ENCODE assay signal across 8 cellular contexts in genomic region chr17:2042355-2042929, GRCh38. TPM values are rescaled to one million over a fixed set of nuclear protein-coding genes. Genes with fewer than 3 reads are reported as not detected.
DNase-seq lines count a peak whose midpoint lies in the region; ATAC-seq and TF ChIP-seq lines count a peak whose summit lies in the region.

No MANE protein-coding gene starts in this region.

- no peaks in the 10 kb centered on the region for H3K9me3 ChIP-seq in cardiac muscle cell (ENCODE audit: low read depth)

- CTCF ChIA-PET in activated B cell treated with CpG ODN at 0.5 μM for 24 hours (lab: Charles Lee), result interaction anchor here (1.4 kb wide), 1 partner anchor 202 kb away, joined by 7 read pairs; no protein-coding TSS in a partner anchor

- TF ChIP-seq CTCF in HFF-Myc (IDR thresholded peaks at IDR 0.05; ENCODE audit: low read depth, low read length, missing control alignments) (no peak), activated B cell treated with CpG ODN at 0.5 μM for 24 hours (IDR thresholded peaks at IDR 0.05) (no peak), cardiac muscle cell (IDR thresholded peaks at IDR 0.05; ENCODE audit: low read depth, low read length) (peak; percentile 59)

- H3K9ac ChIP-seq in rectal smooth muscle tissue (ENCODE audit: low read length), result peak overlapping the region; percentile 36

- H3K79me2 ChIP-seq in ACC112 (ENCODE audit: control insufficient read depth, insufficient read depth, low read length, unreplicated experiment), result peaks cover 15% of the 10 kb centered on the region

- POLR2A ChIA-PET in activated B cell treated with CpG ODN at 0.5 μM for 24 hours (lab: Charles Lee), result no interaction called here

- H3K4me1 ChIP-seq in ACC112 (ENCODE audit: control insufficient read depth, insufficient read depth, low read length, unreplicated experiment) (peaks cover 21% of the 10 kb centered on the region), cardiac muscle cell (ENCODE audit: low read depth) (peaks cover 4% of the 10 kb centered on the region), rectal smooth muscle tissue (ENCODE audit: control insufficient read depth, insufficient read depth, low read length) (peaks cover 9% of the 10 kb centered on the region)

- peak overlapping the region; percentile 26 for H2AFZ ChIP-seq in ACC112 (ENCODE audit: low read length, unreplicated experiment)

- DNase-seq in HFF-Myc (ENCODE audit: extremely low read depth, low read depth), result no peak
- no peak for DNase-seq in activated B cell treated with CpG ODN at 0.5 μM for 24 hours
- peak; percentile 45 to 68 for DNase-seq in cardiac muscle cell (ENCODE audit: low read depth in 1 of 2, low spot score in 1 of 2)
- DNase-seq in T-helper 9 cell, result no peak
- no peak for DNase-seq in effector CD8-positive, alpha-beta T cell (lab: John Stamatoyannopoulos, UW)
- no peak for DNase-seq in GM19238 (ENCODE audit: insufficient read length, low spot score)

- peak overlapping the region; percentile 87 for H3K27ac Mint-ChIP-seq in activated B cell treated with CpG ODN at 0.5 μM for 24 hours

- H3K27me3 ChIP-seq in ACC112 (ENCODE audit: insufficient read depth, low read length) (no peaks in the 10 kb centered on the region), cardiac muscle cell (no peaks in the 10 kb centered on the region), rectal smooth muscle tissue (ENCODE audit: control insufficient read depth, insufficient read depth, low read length) (no peaks in the 10 kb centered on the region)

- peaks cover 24% of the 10 kb centered on the region for H3K4me1 Mint-ChIP-seq in activated B cell treated with CpG ODN at 0.5 μM for 24 hours

- H3K4me3 Mint-ChIP-seq in activated B cell treated with CpG ODN at 0.5 μM for 24 hours, result peak overlapping the region; percentile 90

- H3K36me3 ChIP-seq in ACC112 (ENCODE audit: insufficient read depth, low read length) (peaks cover 3% of the 10 kb centered on the region; the same call in 1 of the 2 replicates), cardiac muscle cell (peaks cover 7% of the 10 kb centered on the region), rectal smooth muscle tissue (ENCODE audit: control insufficient read depth, insufficient read depth, low read length) (peaks cover 21% of the 10 kb centered on the region)

- H3K27me3 Mint-ChIP-seq in activated B cell treated with CpG ODN at 0.5 μM for 24 hours, result no peaks in the 10 kb centered on the region

- intact Hi-C loops in activated B cell treated with CpG ODN at 0.5 μM for 24 hours (cut with micrococcal nuclease), result loop anchor here (1.0 to 5.0 kb wide), 4 partner anchors 135 to 375 kb away; no protein-coding TSS in a partner anchor

- H3K4me3 ChIP-seq in ACC112 (ENCODE audit: low read depth, low read length), result peak overlapping the region; percentile 91
- peak overlapping the region; percentile 71 for H3K4me3 ChIP-seq in HFF-Myc (replicated peaks; ENCODE audit: low read depth, low read length)
- H3K4me3 ChIP-seq in cardiac muscle cell, result peak overlapping the region; percentile 61
- H3K4me3 ChIP-seq in rectal smooth muscle tissue (ENCODE audit: low read length), result peak overlapping the region; percentile 66

- no peak for ATAC-seq in activated B cell treated with CpG ODN at 0.5 μM for 24 hours (ENCODE audit: low read depth)

- H3K27ac ChIP-seq in ACC112 (ENCODE audit: low read depth, low read length), result peak overlapping the region; percentile 72
- H3K27ac ChIP-seq in cardiac muscle cell, result peak overlapping the region; percentile 83
- H3K27ac ChIP-seq in rectal smooth muscle tissue (ENCODE audit: low read depth, low read length), result peak overlapping the region; percentile 85

- H3K36me3 Mint-ChIP-seq in activated B cell treated with CpG ODN at 0.5 μM for 24 hours (ENCODE audit: low read depth), result peaks cover 37% of the 10 kb centered on the region

- H3K9me3 Mint-ChIP-seq in activated B cell treated with CpG ODN at 0.5 μM for 24 hours, result no peaks in the 10 kb centered on the region

RNA-seq across cellular contexts. Expression of gene OVCA2, which starts 0.6 kb away (rescaled TPM):
- total RNA-seq in activated B cell treated with CpG ODN at 0.5 μM for 24 hours (29.4 and 31.2 TPM in 2 replicates), cardiac muscle cell (36.8 and 48.4 TPM in 2 replicates)
- 40.6 and 50.1 TPM in 2 replicates for polyA plus RNA-seq in cardiac muscle cell

RNA-seq across cellular contexts. Expression of gene HIC1, which starts 12.5 kb away (rescaled TPM):
- total RNA-seq in activated B cell treated with CpG ODN at 0.5 μM for 24 hours (8.3 and 9.3 TPM in 2 replicates), cardiac muscle cell (2.6 and 3.7 TPM in 2 replicates)
- 0.88 and 2.7 TPM in 2 replicates for polyA plus RNA-seq in cardiac muscle cell

RNA-seq across cellular contexts. Expression of gene DPH1, which starts 12.5 kb away (rescaled TPM):
- total RNA-seq in activated B cell treated with CpG ODN at 0.5 μM for 24 hours, result 49.3 and 63.4 TPM in 2 replicates
- total RNA-seq in cardiac muscle cell, result 43.2 and 88.6 TPM in 2 replicates
- 59.5 and 94.5 TPM in 2 replicates for polyA plus RNA-seq in cardiac muscle cell

RNA-seq across cellular contexts. Expression of gene RTN4RL1, which starts 17.3 kb away (rescaled TPM):
- total RNA-seq in activated B cell treated with CpG ODN at 0.5 μM for 24 hours (not detected in 2 replicates), cardiac muscle cell (34.3 and 45.4 TPM in 2 replicates)
- polyA plus RNA-seq in cardiac muscle cell, result 32.2 and 46.2 TPM in 2 replicates

Comparison
In these comparisons a context has a peak if more than half of its experiments do, and no peak if none do; other contexts are left out.
1. DNase-seq: peak in cardiac muscle cell (2 of 2); none in HFF-Myc (single experiment), activated B cell treated with CpG ODN at 0.5 μM for 24 hours (single experiment), T-helper 9 cell (single experiment), effector CD8-positive, alpha-beta T cell (single experiment) and GM19238 (single experiment).
2. Peak in every context shown above with its lines, with median percentiles within 50 percentile points of each other: H3K27ac ChIP-seq and H3K4me3 ChIP-seq.